Comparison of ENCODE assay signal across 1 cellular context in genomic region chr1:30724175-30724574, GRCh38.
TF ChIP-seq lines count a peak whose summit lies in the region.

No MANE protein-coding gene starts in this region.

TF ChIP-seq in WTC11, 78 proteins besides CTCF, POLR2A, EP300 and RAD21 (continued from another document):
- TF ChIP-seq AR (CRISPR knock-in tag; IDR thresholded peaks at IDR 0.05) (no peak), ZMAT4 (CRISPR knock-in tag; IDR thresholded peaks at IDR 0.05) (no peak)
- TF ChIP-seq, protein P1, sequence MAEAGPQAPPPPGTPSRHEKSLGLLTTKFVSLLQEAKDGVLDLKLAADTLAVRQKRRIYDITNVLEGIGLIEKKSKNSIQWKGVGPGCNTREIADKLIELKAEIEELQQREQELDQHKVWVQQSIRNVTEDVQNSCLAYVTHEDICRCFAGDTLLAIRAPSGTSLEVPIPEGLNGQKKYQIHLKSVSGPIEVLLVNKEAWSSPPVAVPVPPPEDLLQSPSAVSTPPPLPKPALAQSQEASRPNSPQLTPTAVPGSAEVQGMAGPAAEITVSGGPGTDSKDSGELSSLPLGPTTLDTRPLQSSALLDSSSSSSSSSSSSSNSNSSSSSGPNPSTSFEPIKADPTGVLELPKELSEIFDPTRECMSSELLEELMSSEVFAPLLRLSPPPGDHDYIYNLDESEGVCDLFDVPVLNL (CRISPR knock-in tag; IDR thresholded peaks at IDR 0.05; ENCODE audit: borderline replicate concordance, low read depth), result no peak
- TF ChIP-seq, protein P2, sequence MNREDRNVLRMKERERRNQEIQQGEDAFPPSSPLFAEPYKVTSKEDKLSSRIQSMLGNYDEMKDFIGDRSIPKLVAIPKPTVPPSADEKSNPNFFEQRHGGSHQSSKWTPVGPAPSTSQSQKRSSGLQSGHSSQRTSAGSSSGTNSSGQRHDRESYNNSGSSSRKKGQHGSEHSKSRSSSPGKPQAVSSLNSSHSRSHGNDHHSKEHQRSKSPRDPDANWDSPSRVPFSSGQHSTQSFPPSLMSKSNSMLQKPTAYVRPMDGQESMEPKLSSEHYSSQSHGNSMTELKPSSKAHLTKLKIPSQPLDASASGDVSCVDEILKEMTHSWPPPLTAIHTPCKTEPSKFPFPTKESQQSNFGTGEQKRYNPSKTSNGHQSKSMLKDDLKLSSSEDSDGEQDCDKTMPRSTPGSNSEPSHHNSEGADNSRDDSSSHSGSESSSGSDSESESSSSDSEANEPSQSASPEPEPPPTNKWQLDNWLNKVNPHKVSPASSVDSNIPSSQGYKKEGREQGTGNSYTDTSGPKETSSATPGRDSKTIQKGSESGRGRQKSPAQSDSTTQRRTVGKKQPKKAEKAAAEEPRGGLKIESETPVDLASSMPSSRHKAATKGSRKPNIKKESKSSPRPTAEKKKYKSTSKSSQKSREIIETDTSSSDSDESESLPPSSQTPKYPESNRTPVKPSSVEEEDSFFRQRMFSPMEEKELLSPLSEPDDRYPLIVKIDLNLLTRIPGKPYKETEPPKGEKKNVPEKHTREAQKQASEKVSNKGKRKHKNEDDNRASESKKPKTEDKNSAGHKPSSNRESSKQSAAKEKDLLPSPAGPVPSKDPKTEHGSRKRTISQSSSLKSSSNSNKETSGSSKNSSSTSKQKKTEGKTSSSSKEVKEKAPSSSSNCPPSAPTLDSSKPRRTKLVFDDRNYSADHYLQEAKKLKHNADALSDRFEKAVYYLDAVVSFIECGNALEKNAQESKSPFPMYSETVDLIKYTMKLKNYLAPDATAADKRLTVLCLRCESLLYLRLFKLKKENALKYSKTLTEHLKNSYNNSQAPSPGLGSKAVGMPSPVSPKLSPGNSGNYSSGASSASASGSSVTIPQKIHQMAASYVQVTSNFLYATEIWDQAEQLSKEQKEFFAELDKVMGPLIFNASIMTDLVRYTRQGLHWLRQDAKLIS (CRISPR knock-in tag; IDR thresholded peaks at IDR 0.05; ENCODE audit: borderline replicate concordance), result no peak
- TF ChIP-seq, protein P3, sequence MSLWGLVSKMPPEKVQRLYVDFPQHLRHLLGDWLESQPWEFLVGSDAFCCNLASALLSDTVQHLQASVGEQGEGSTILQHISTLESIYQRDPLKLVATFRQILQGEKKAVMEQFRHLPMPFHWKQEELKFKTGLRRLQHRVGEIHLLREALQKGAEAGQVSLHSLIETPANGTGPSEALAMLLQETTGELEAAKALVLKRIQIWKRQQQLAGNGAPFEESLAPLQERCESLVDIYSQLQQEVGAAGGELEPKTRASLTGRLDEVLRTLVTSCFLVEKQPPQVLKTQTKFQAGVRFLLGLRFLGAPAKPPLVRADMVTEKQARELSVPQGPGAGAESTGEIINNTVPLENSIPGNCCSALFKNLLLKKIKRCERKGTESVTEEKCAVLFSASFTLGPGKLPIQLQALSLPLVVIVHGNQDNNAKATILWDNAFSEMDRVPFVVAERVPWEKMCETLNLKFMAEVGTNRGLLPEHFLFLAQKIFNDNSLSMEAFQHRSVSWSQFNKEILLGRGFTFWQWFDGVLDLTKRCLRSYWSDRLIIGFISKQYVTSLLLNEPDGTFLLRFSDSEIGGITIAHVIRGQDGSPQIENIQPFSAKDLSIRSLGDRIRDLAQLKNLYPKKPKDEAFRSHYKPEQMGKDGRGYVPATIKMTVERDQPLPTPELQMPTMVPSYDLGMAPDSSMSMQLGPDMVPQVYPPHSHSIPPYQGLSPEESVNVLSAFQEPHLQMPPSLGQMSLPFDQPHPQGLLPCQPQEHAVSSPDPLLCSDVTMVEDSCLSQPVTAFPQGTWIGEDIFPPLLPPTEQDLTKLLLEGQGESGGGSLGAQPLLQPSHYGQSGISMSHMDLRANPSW (CRISPR knock-in tag; conservative IDR thresholded peaks at IDR 0.05; ENCODE audit: low read depth), result no peak
- TF ChIP-seq, protein P4, sequence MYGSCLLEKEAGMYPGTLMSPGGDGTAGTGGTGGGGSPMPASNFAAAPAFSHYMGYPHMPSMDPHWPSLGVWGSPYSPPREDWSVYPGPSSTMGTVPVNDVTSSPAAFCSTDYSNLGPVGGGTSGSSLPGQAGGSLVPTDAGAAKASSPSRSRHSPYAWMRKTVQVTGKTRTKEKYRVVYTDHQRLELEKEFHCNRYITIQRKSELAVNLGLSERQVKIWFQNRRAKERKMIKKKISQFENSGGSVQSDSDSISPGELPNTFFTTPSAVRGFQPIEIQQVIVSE (CRISPR knock-in tag; IDR thresholded peaks at IDR 0.05; ENCODE audit: borderline replicate concordance), result no peak
